8 cellular contexts compared by ENCODE assay signal in genomic region chr22:44025171-44026065, GRCh38. TPM values are rescaled to one million over a fixed set of nuclear protein-coding genes. Genes with fewer than 3 reads are reported as not detected.
DNase-seq lines count a peak whose midpoint lies in the region; ATAC-seq and TF ChIP-seq lines count a peak whose summit lies in the region.

No MANE protein-coding gene starts in this region.

- H3K4me3 ChIP-seq in HUES64 (ENCODE audit: low read length) (peak overlapping the region; percentile 75), left lung (peak overlapping the region; percentile 43 to 53)

- 92% methylated on average over 26 of the region's 26 CpGs for WGBS in HUES64

- TF ChIP-seq CTCF in GM10248 (IDR thresholded peaks at IDR 0.05; ENCODE audit: control extremely low read depth, extremely low read depth, low read depth, missing control alignments) = no peak
- no peak for TF ChIP-seq CTCF in left lung (IDR thresholded peaks at IDR 0.05)
- TF ChIP-seq CTCF in type B pancreatic cell (conservative IDR thresholded peaks at IDR 0.05) = no peak

- DNase-seq in GM10248 (ENCODE audit: extremely low spot score) (peak; percentile 91), left lung (peak; percentile 63 to 67), type B pancreatic cell (ENCODE audit: extremely low spot score, unreplicated experiment) (no peak), NCI-H345 treated with DMSO at 0.1 percent for 48 hours (lab: John Stamatoyannopoulos, UW; ENCODE audit: unreplicated experiment) (no peak), NCI-H1105 (lab: John Stamatoyannopoulos, UW) (no peak)
- no peak for DNase-seq in activated T-helper 2 cell treated with anti-CD3 and anti-CD28 coated beads, Interferon-gamma antibody, Interleukin-2, Interleukin-4, amounts not matched to agents 10 μg/mL and 5 μg/mL and 100 μg/mL, durations not matched to agents 14 hours and 24 hours and 36 hours (ENCODE audit: low spot score)

- H3K27ac ChIP-seq in HUES64 (ENCODE audit: low read depth, low read length) = no peak overlapping the region
- H3K27ac ChIP-seq in left lung = peak overlapping the region; percentile 93 to 97

- peaks cover 11% of the 10 kb centered on the region; the same call in 1 of the 2 replicates for H3K27me3 ChIP-seq in HUES64 (ENCODE audit: insufficient read depth, low read length)
- peaks cover 0 to 24% of the 10 kb centered on the region in 2 donors for H3K27me3 ChIP-seq in left lung

- CTCF ChIA-PET in GM10248 (lab: Yijun Ruan, JAX) = interaction anchor here (0.7 to 4.0 kb wide), 3 partner anchors 32 to 60 kb away, joined by 3 to 18 read pairs (median 18); no protein-coding TSS in a partner anchor

- H3K36me3 Mint-ChIP-seq in activated T-helper 2 cell treated with anti-CD3 and anti-CD28 coated beads, Interferon-gamma antibody, Interleukin-2, Interleukin-4, amounts not matched to agents 10 μg/mL and 5 μg/mL and 100 μg/mL, durations not matched to agents 14 hours and 24 hours and 36 hours (ENCODE audit: low read depth) = peaks cover 28% of the 10 kb centered on the region
- no peaks in the 10 kb centered on the region for H3K36me3 Mint-ChIP-seq in type B pancreatic cell

- H3K36me3 ChIP-seq in HUES64 (ENCODE audit: insufficient read depth, low read length) (no peaks in the 10 kb centered on the region), left lung (no peaks in the 10 kb centered on the region)

- intact Hi-C loops in activated T-helper 2 cell treated with anti-CD3 and anti-CD28 coated beads, Interferon-gamma antibody, Interleukin-2, Interleukin-4, amounts not matched to agents 10 μg/mL and 5 μg/mL and 100 μg/mL, durations not matched to agents 14 hours and 24 hours and 36 hours (cut with micrococcal nuclease) = loop anchor here (10.0 kb wide), 3 partner anchors 59 to 159 kb away; partner anchors contain the start of genes PARVG and SAMM50
- intact Hi-C loops in left lung (cut with DNase I) = no loop called here

- peak; percentile 52 for ATAC-seq in GM21423 (IDR thresholded peaks at IDR 0.05; ENCODE audit: unreplicated experiment)
- ATAC-seq in left lung = peak; percentile 26

- H3K4me1 ChIP-seq in HUES64 (ENCODE audit: insufficient read depth, low read length) (peaks cover 5% of the 10 kb centered on the region; the same call in 1 of the 2 replicates), left lung (peaks cover 7 to 78% of the 10 kb centered on the region in 2 donors)

- H3K9ac ChIP-seq in HUES64 (ENCODE audit: low read depth, low read length) = no peak overlapping the region

- peaks cover 43% of the 10 kb centered on the region for H3K4me1 Mint-ChIP-seq in activated T-helper 2 cell treated with anti-CD3 and anti-CD28 coated beads, Interferon-gamma antibody, Interleukin-2, Interleukin-4, amounts not matched to agents 10 μg/mL and 5 μg/mL and 100 μg/mL, durations not matched to agents 14 hours and 24 hours and 36 hours (ENCODE audit: low read depth)
- H3K4me1 Mint-ChIP-seq in type B pancreatic cell (ENCODE audit: unreplicated experiment) = peaks cover 23% of the 10 kb centered on the region

- peak overlapping the region; percentile 98 for H3K27ac Mint-ChIP-seq in activated T-helper 2 cell treated with anti-CD3 and anti-CD28 coated beads, Interferon-gamma antibody, Interleukin-2, Interleukin-4, amounts not matched to agents 10 μg/mL and 5 μg/mL and 100 μg/mL, durations not matched to agents 14 hours and 24 hours and 36 hours
- peak overlapping the region; percentile 48 for H3K27ac Mint-ChIP-seq in type B pancreatic cell

- no peaks in the 10 kb centered on the region for H3K9me3 ChIP-seq in HUES64 (ENCODE audit: insufficient read depth, low read depth, low read length)
- H3K9me3 ChIP-seq in left lung = no peaks in the 10 kb centered on the region

- POLR2A ChIA-PET in GM10248 (lab: Yijun Ruan, JAX) = interaction anchor here (0.6 to 3.7 kb wide), 8 partner anchors 13 to 1010 kb away, joined by 3 to 25 read pairs (median 5); partner anchors contain the start of gene PACSIN2

- H3K9me3 Mint-ChIP-seq in activated T-helper 2 cell treated with anti-CD3 and anti-CD28 coated beads, Interferon-gamma antibody, Interleukin-2, Interleukin-4, amounts not matched to agents 10 μg/mL and 5 μg/mL and 100 μg/mL, durations not matched to agents 14 hours and 24 hours and 36 hours = no peaks in the 10 kb centered on the region
- H3K9me3 Mint-ChIP-seq in type B pancreatic cell = no peaks in the 10 kb centered on the region

- H3K27me3 Mint-ChIP-seq in activated T-helper 2 cell treated with anti-CD3 and anti-CD28 coated beads, Interferon-gamma antibody, Interleukin-2, Interleukin-4, amounts not matched to agents 10 μg/mL and 5 μg/mL and 100 μg/mL, durations not matched to agents 14 hours and 24 hours and 36 hours (ENCODE audit: low read depth) = no peaks in the 10 kb centered on the region
- H3K27me3 Mint-ChIP-seq in type B pancreatic cell = peaks cover 13% of the 10 kb centered on the region

- H3K4me3 Mint-ChIP-seq in activated T-helper 2 cell treated with anti-CD3 and anti-CD28 coated beads, Interferon-gamma antibody, Interleukin-2, Interleukin-4, amounts not matched to agents 10 μg/mL and 5 μg/mL and 100 μg/mL, durations not matched to agents 14 hours and 24 hours and 36 hours (ENCODE audit: low read depth) = peak overlapping the region; percentile 89
- H3K4me3 Mint-ChIP-seq in type B pancreatic cell = peak overlapping the region; percentile 78

RNA-seq across cellular contexts. Expression of gene PARVB, which starts 1.3 kb away (rescaled TPM):
- polyA plus RNA-seq in HUES64 (2013, experiment 1 of 2) = 8.4 TPM
- 11.7 TPM for polyA plus RNA-seq in HUES64 (2013, experiment 2 of 2)
- 122 and 123 TPM in 2 replicates for total RNA-seq in activated T-helper 2 cell treated with anti-CD3 and anti-CD28 coated beads, Interferon-gamma antibody, Interleukin-2, Interleukin-4, amounts not matched to agents 10 μg/mL and 5 μg/mL and 100 μg/mL, durations not matched to agents 14 hours and 24 hours and 36 hours
- 10 to 100 TPM; 31.7 to 53.7 TPM for total RNA-seq in left lung
- total RNA-seq in type B pancreatic cell (ENCODE audit: low replicate concordance) = 7.2 and 15.9 TPM in 2 replicates

Comparison
In these comparisons a context has a peak if more than half of its experiments do, and no peak if none do; other contexts are left out.
1. DNase-seq: peak in GM10248 (single experiment) and left lung (2 of 2); none in activated T-helper 2 cell treated with anti-CD3 and anti-CD28 coated beads, Interferon-gamma antibody, Interleukin-2, Interleukin-4, amounts not matched to agents 10 μg/mL and 5 μg/mL and 100 μg/mL, durations not matched to agents 14 hours and 24 hours and 36 hours (single experiment), type B pancreatic cell (single experiment), NCI-H345 treated with DMSO at 0.1 percent for 48 hours (single experiment) and NCI-H1105 (single experiment).